11 cellular contexts compared by ENCODE assay signal in genomic region chr15:58077427-58077826, GRCh38. TPM values are rescaled to one million over a fixed set of nuclear protein-coding genes. Genes with fewer than 3 reads are reported as not detected.
DNase-seq lines count a peak whose midpoint lies in the region; ATAC-seq and TF ChIP-seq lines count a peak whose summit lies in the region.
"Had no signal": no experiment of that assay in that cellular context is flagged by ENCODE, and none has a peak within 500 bp of the region (broad histone marks: within the 10 kb centered on the region; RNA-seq: fewer than 3 reads in every experiment).

No MANE protein-coding gene starts in this region.

- H3K27me3 Mint-ChIP-seq in activated CD4-positive, alpha-beta T cell treated with anti-CD3 and anti-CD28 coated beads, Interleukin-2, amount 10 ng/mL, durations not matched to agents 24 days and 14 days = peaks cover 20% of the 10 kb centered on the region

- H2AK5ac ChIP-seq in mesendoderm (ENCODE audit: low read length) = no peak overlapping the region

- H4K5ac ChIP-seq in mesendoderm (ENCODE audit: low read length) = no peak overlapping the region

- TF ChIP-seq CTCF in GM12865 (IDR thresholded peaks at IDR 0.05; ENCODE audit: insufficient read depth, low read depth, low read length, missing control alignments) (no peak), mammary epithelial cell (conservative IDR thresholded peaks at IDR 0.05 in 1 of 2, IDR thresholded peaks at IDR 0.05 in 1 of 2; ENCODE audit: extremely low read depth in 1 of 2, insufficient read depth in 1 of 2, low read depth in 1 of 2, low read length in 2 of 2) (peak; percentile 30 to 64)

- H3K27ac Mint-ChIP-seq in activated CD4-positive, alpha-beta T cell treated with anti-CD3 and anti-CD28 coated beads, Interleukin-2, amount 10 ng/mL, durations not matched to agents 24 days and 14 days = no peak overlapping the region
- H3K27ac Mint-ChIP-seq: activated CD4-positive, alpha-beta memory T cell treated with anti-CD3 and anti-CD28 coated beads, Interleukin-2, amount 10 ng/mL, durations not matched to agents 7 days and 5 days; IgD-negative memory B cell; naive thymus-derived CD8-positive, alpha-beta T cell had no signal

- dilution Hi-C loops in mammary epithelial cell (cut with HindIII; ENCODE audit: low sequenced_read_pairs) = no loop called here

- no peak overlapping the region for H3K23ac ChIP-seq in mesendoderm (ENCODE audit: low read length)

- H3K27me3 ChIP-seq in mammary epithelial cell (ENCODE audit: insufficient read depth, low read length) = no peaks in the 10 kb centered on the region
- no peaks in the 10 kb centered on the region for H3K27me3 ChIP-seq in mesendoderm (ENCODE audit: insufficient read depth, low read length, poor library complexity)

- no peak overlapping the region for H3K18ac ChIP-seq in mesendoderm (ENCODE audit: low read length)

- no peak overlapping the region for H4K8ac ChIP-seq in mesendoderm (ENCODE audit: low read depth, low read length)

- H3K79me1 ChIP-seq in mesendoderm (ENCODE audit: low read length) = no peaks in the 10 kb centered on the region

- H3K27ac ChIP-seq in mammary epithelial cell (ENCODE audit: insufficient read depth, low read depth, low read length) = no peak overlapping the region
- H3K27ac ChIP-seq in mesendoderm (ENCODE audit: low read depth, low read length) = no peak overlapping the region

- H3K4me1 ChIP-seq in mammary epithelial cell (ENCODE audit: insufficient read depth, low read length) = no peaks in the 10 kb centered on the region
- peaks cover 2% of the 10 kb centered on the region for H3K4me1 ChIP-seq in mesendoderm (ENCODE audit: control insufficient read depth, low read depth, low read length)

- no TSS peak for BruUV-seq in mammary epithelial cell (replicated peaks; lab: Mats Ljungman, UMichigan)

- no peak overlapping the region for H2BK120ac ChIP-seq in mesendoderm (ENCODE audit: low read depth, low read length)

- WGBS in mammary epithelial cell (ENCODE audit: low coverage, missing lambda C conversion rate) = 0% methylated on average over 1 of the region's 1 CpG
- WGBS in mesendoderm (ENCODE audit: extremely low coverage, insufficient coverage, low lambda C conversion rate) = no CpG with 5 or more reads among the region's 1 CpG

- H3K4me3 ChIP-seq in GM12865 (ENCODE audit: low read depth, low read length) (no peak overlapping the region), mammary epithelial cell (replicated peaks in 1 of 3; ENCODE audit: insufficient read depth in 1 of 3, low read depth in 2 of 3, low read length in 3 of 3) (no peak overlapping the region), mesendoderm (ENCODE audit: low read length) (no peak overlapping the region)

- H3K4me1 Mint-ChIP-seq in activated CD4-positive, alpha-beta T cell treated with anti-CD3 and anti-CD28 coated beads, Interleukin-2, amount 10 ng/mL, durations not matched to agents 24 days and 14 days = no peaks in the 10 kb centered on the region
- H3K4me1 Mint-ChIP-seq: activated CD4-positive, alpha-beta memory T cell treated with anti-CD3 and anti-CD28 coated beads, Interleukin-2, amount 10 ng/mL, durations not matched to agents 7 days and 5 days; naive thymus-derived CD8-positive, alpha-beta T cell had no signal

- H3K56ac ChIP-seq in mesendoderm (ENCODE audit: low read length) = no peak overlapping the region

- no peaks in the 10 kb centered on the region for H4K20me1 ChIP-seq in mammary epithelial cell (ENCODE audit: insufficient read depth, low read length)

- H3K4me3 Mint-ChIP-seq in activated CD4-positive, alpha-beta T cell treated with anti-CD3 and anti-CD28 coated beads, Interleukin-2, amount 10 ng/mL, durations not matched to agents 24 days and 14 days = no peak overlapping the region
- H3K4me3 Mint-ChIP-seq: activated CD4-positive, alpha-beta memory T cell treated with anti-CD3 and anti-CD28 coated beads, Interleukin-2, amount 10 ng/mL, durations not matched to agents 7 days and 5 days; IgD-negative memory B cell; naive thymus-derived CD8-positive, alpha-beta T cell had no signal

- no peak overlapping the region for H3K4me2 ChIP-seq in mammary epithelial cell (ENCODE audit: insufficient read depth, low read depth, low read length)
- H3K4me2 ChIP-seq in mesendoderm (ENCODE audit: low read length) = no peak overlapping the region

- no peak for ATAC-seq in GM19467 (IDR thresholded peaks at IDR 0.05; ENCODE audit: unreplicated experiment)
- ATAC-seq: naive thymus-derived CD8-positive, alpha-beta T cell had no signal

- peak; percentile 9 for DNase-seq in GM12865 (ENCODE audit: low read depth)
- peak; percentile 24 for DNase-seq in NAMALWA (ENCODE audit: low spot score)
- peak; percentile 32 for DNase-seq in mammary epithelial cell
- DNase-seq in mesendoderm = peak; percentile 49
- no peak for DNase-seq in activated CD4-positive, alpha-beta T cell treated with anti-CD3 and anti-CD28 coated beads, Interleukin-2, amount 10 ng/mL, durations not matched to agents 24 days and 14 days
- no peak for DNase-seq in NCI-H2171 (lab: John Stamatoyannopoulos, UW)
- DNase-seq: activated CD4-positive, alpha-beta memory T cell treated with anti-CD3 and anti-CD28 coated beads, Interleukin-2, amount 10 ng/mL, durations not matched to agents 7 days and 5 days; naive thymus-derived CD8-positive, alpha-beta T cell; stimulated activated CD4-positive, alpha-beta T cell treated with anti-CD3 and anti-CD28 coated beads, Interleukin-2, amount 100 ng/mL, for 24 hours had no signal

- H2BK15ac ChIP-seq in mesendoderm (replicated peaks; ENCODE audit: low read depth) = no peak overlapping the region

- no peaks in the 10 kb centered on the region for H3K36me3 Mint-ChIP-seq in activated CD4-positive, alpha-beta T cell treated with anti-CD3 and anti-CD28 coated beads, Interleukin-2, amount 10 ng/mL, durations not matched to agents 24 days and 14 days (ENCODE audit: low read depth)
- H3K36me3 Mint-ChIP-seq: IgD-negative memory B cell; naive thymus-derived CD8-positive, alpha-beta T cell had no signal

- no peaks in the 10 kb centered on the region for H3K9me3 ChIP-seq in mammary epithelial cell (replicated peaks; ENCODE audit: insufficient read depth, low read length)

- no peaks in the 10 kb centered on the region for H3K9me3 Mint-ChIP-seq in activated CD4-positive, alpha-beta T cell treated with anti-CD3 and anti-CD28 coated beads, Interleukin-2, amount 10 ng/mL, durations not matched to agents 24 days and 14 days
- H3K9me3 Mint-ChIP-seq: activated CD4-positive, alpha-beta memory T cell treated with anti-CD3 and anti-CD28 coated beads, Interleukin-2, amount 10 ng/mL, durations not matched to agents 7 days and 5 days; IgD-negative memory B cell; naive thymus-derived CD8-positive, alpha-beta T cell had no signal

- intact Hi-C loops in mammary epithelial cell (cut with micrococcal nuclease) = loop anchor here (1.0 to 2.0 kb wide), 3 partner anchors 105 to 1451 kb away; no protein-coding TSS in a partner anchor
- intact Hi-C loops in activated CD4-positive, alpha-beta T cell treated with anti-CD3 and anti-CD28 coated beads, Interleukin-2, amount 10 ng/mL, durations not matched to agents 24 days and 14 days (cut with micrococcal nuclease) = no loop called here

- CTCF ChIA-PET in mammary epithelial cell (lab: Charles Lee; ENCODE audit: low non-redundant PET) = interaction anchor here (0.5 to 1.0 kb wide), 4 partner anchors 53 to 326 kb away, joined by 4 to 6 read pairs (median 5); no protein-coding TSS in a partner anchor

- in situ Hi-C loops in mammary epithelial cell (cut with MboI; ENCODE audit: low sequenced_read_pairs in 2 of 2) = loop anchor here (5.0 kb wide), 2 partner anchors 100 to 105 kb away; no protein-coding TSS in a partner anchor

- H3K9ac ChIP-seq in mammary epithelial cell (ENCODE audit: insufficient read depth, low read length) = no peak overlapping the region
- H3K9ac ChIP-seq in mesendoderm (ENCODE audit: low read length) = no peak overlapping the region

- H2AFZ ChIP-seq in mammary epithelial cell (ENCODE audit: low read depth, low read length) = no peak overlapping the region

- no peaks in the 10 kb centered on the region for H3K36me3 ChIP-seq in mammary epithelial cell (ENCODE audit: insufficient read depth, low read length)
- no peaks in the 10 kb centered on the region for H3K36me3 ChIP-seq in mesendoderm (ENCODE audit: control insufficient read depth, insufficient read depth, low read length)

- no peaks in the 10 kb centered on the region for H3K79me2 ChIP-seq in mammary epithelial cell (ENCODE audit: insufficient read depth, low read length)
- H3K79me2 ChIP-seq in mesendoderm (ENCODE audit: control insufficient read depth, insufficient read depth, low read length) = no peaks in the 10 kb centered on the region

- no peak overlapping the region for H2BK5ac ChIP-seq in mesendoderm (ENCODE audit: low read length)

- no peak overlapping the region for H3K4ac ChIP-seq in mesendoderm (ENCODE audit: low read depth, low read length)

RNA-seq across cellular contexts. Expression of gene ALDH1A2, which starts 11.9 kb away (rescaled TPM):
- under 1 TPM in 1 of 2 donors, not detected in 1; 0.47 TPM for total RNA-seq in mammary epithelial cell
- 0.15 TPM for polyA plus RNA-seq in mammary epithelial cell
- not detected for polyA minus RNA-seq in mammary epithelial cell
- polyA plus RNA-seq in mesendoderm (2013, experiment 1 of 2) = 0.32 TPM
- 0.80 TPM for polyA plus RNA-seq in mesendoderm (2013, experiment 2 of 2)
- 0.37 and 0.57 TPM in 2 replicates for total RNA-seq in activated CD4-positive, alpha-beta T cell treated with anti-CD3 and anti-CD28 coated beads, Interleukin-2, amount 10 ng/mL, durations not matched to agents 24 days and 14 days
- total RNA-seq: naive thymus-derived CD8-positive, alpha-beta T cell had no signal
- polyA plus RNA-seq: IgD-negative memory B cell; naive thymus-derived CD8-positive, alpha-beta T cell had no signal

Comparison
In these comparisons a context has a peak if more than half of its experiments do, and no peak if none do; other contexts are left out.
1. DNase-seq: peak in GM12865 (single experiment), NAMALWA (single experiment), mammary epithelial cell (single experiment) and mesendoderm (single experiment); none in activated CD4-positive, alpha-beta T cell treated with anti-CD3 and anti-CD28 coated beads, Interleukin-2, amount 10 ng/mL, durations not matched to agents 24 days and 14 days (single experiment) and NCI-H2171 (single experiment).